In genomic region chr9:122912671-122912963, GRCh38 we compare ENCODE assay signal across 8 cellular contexts. TPM values are rescaled to one million over a fixed set of nuclear protein-coding genes. Genes with fewer than 3 reads are reported as not detected.
DNase-seq lines count a peak whose midpoint lies in the region; ATAC-seq and TF ChIP-seq lines count a peak whose summit lies in the region.

No MANE protein-coding gene starts in this region.

- H3K36me3 Mint-ChIP-seq in memory B cell = peaks cover 16% of the 10 kb centered on the region

- peaks cover 12% of the 10 kb centered on the region for H3K4me1 Mint-ChIP-seq in memory B cell

- intact Hi-C loops in left ventricle myocardium superior (cut with micrococcal nuclease) = no loop called here
- intact Hi-C loops in body of pancreas (cut with DNase I) = no loop called here
- intact Hi-C loops in upper lobe of right lung (cut with DNase I) = no loop called here

- H3K4me1 ChIP-seq in cardiac muscle cell (ENCODE audit: low read depth) = peaks cover 13% of the 10 kb centered on the region
- H3K4me1 ChIP-seq in body of pancreas = peaks cover 16% of the 10 kb centered on the region
- peaks cover 9% of the 10 kb centered on the region for H3K4me1 ChIP-seq in upper lobe of right lung

- H3K27ac ChIP-seq in cardiac muscle cell (peak overlapping the region; percentile 76), body of pancreas (peak overlapping the region in 3 of 4 donors; percentile 51 to 87 (median 79)), upper lobe of right lung (peak overlapping the region; percentile 84)

- no peak for TF ChIP-seq POLR2A in body of pancreas (IDR thresholded peaks at IDR 0.05)

- H3K27me3 Mint-ChIP-seq in memory B cell = no peaks in the 10 kb centered on the region

- WGBS in body of pancreas, 2 donors = 1 to 3% methylated on average over 9 of the region's 9 CpGs

- DNase-seq in cardiac muscle cell (ENCODE audit: low read depth in 1 of 2, low spot score in 1 of 2) (no peak), left ventricle myocardium superior (no peak), body of pancreas (no peak), memory B cell (ENCODE audit: low spot score in 2 of 2) (no peak), upper lobe of right lung (no peak), amniotic stem cell (lab: John Stamatoyannopoulos, UW) (no peak), HT-29 (ENCODE audit: low spot score) (no peak), GOT3 (lab: John Stamatoyannopoulos, UW) (no peak)

- TF ChIP-seq CTCF in cardiac muscle cell (IDR thresholded peaks at IDR 0.05; ENCODE audit: low read depth, low read length) (no peak), body of pancreas (IDR thresholded peaks at IDR 0.05) (no peak), upper lobe of right lung (IDR thresholded peaks at IDR 0.05) (no peak)

- peak overlapping the region; percentile 91 for H3K4me3 Mint-ChIP-seq in memory B cell

- H3K27ac Mint-ChIP-seq in memory B cell = peak overlapping the region; percentile 94

- ATAC-seq in left ventricle myocardium superior (no peak), body of pancreas (no peak), memory B cell (ENCODE audit: low read depth) (no peak), upper lobe of right lung (no peak)

- H3K9me3 ChIP-seq in cardiac muscle cell (ENCODE audit: low read depth) (no peaks in the 10 kb centered on the region), body of pancreas (no peaks in the 10 kb centered on the region), upper lobe of right lung (no peaks in the 10 kb centered on the region)

- H3K9me3 Mint-ChIP-seq in memory B cell = no peaks in the 10 kb centered on the region

- H3K27me3 ChIP-seq in cardiac muscle cell (no peaks in the 10 kb centered on the region), body of pancreas (no peaks in the 10 kb centered on the region), upper lobe of right lung (no peaks in the 10 kb centered on the region)

- H3K4me3 ChIP-seq in cardiac muscle cell = peak overlapping the region; percentile 54
- H3K4me3 ChIP-seq in body of pancreas = peak overlapping the region; percentile 54 to 74
- H3K4me3 ChIP-seq in upper lobe of right lung = peak overlapping the region; percentile 86

- H3K36me3 ChIP-seq in cardiac muscle cell (peaks cover 15% of the 10 kb centered on the region), body of pancreas (replicated peaks in 1 of 2; ENCODE audit: insufficient read depth in 1 of 2, low read depth in 2 of 2) (peaks cover 0 to 3% of the 10 kb centered on the region in 2 donors), upper lobe of right lung (peaks cover 40% of the 10 kb centered on the region)

RNA-seq across cellular contexts. Expression of gene ZBTB6, which starts 0.5 kb away (rescaled TPM):
- total RNA-seq in cardiac muscle cell (5.4 and 6.0 TPM in 2 replicates), left ventricle myocardium superior (5.8 TPM), body of pancreas (1 to 10 TPM; 3.3 to 5.7 TPM), upper lobe of right lung (8.0 TPM)
- polyA plus RNA-seq in cardiac muscle cell = 2.5 and 4.5 TPM in 2 replicates
- 3.3 and 3.4 TPM in 2 replicates for total RNA-seq in HT-29 (2014; rRNA removed; shearing (Covaris generic))

RNA-seq across cellular contexts. Expression of gene RC3H2, which starts 7.5 kb away (rescaled TPM):
- total RNA-seq in cardiac muscle cell (48.9 and 57.7 TPM in 2 replicates), left ventricle myocardium superior (35.9 TPM), body of pancreas (10 to 100 TPM; 19.2 to 24.7 TPM), upper lobe of right lung (44.3 TPM)
- 31.1 and 37.7 TPM in 2 replicates for polyA plus RNA-seq in cardiac muscle cell
- total RNA-seq in HT-29 (2014; rRNA removed; shearing (Covaris generic)) = 21.7 and 23.8 TPM in 2 replicates

RNA-seq across cellular contexts. Expression of gene ZBTB26, which starts 18.7 kb away (rescaled TPM):
- total RNA-seq in cardiac muscle cell (5.0 and 8.1 TPM in 2 replicates), left ventricle myocardium superior (5.4 TPM), body of pancreas (1 to 10 TPM; 2.0 to 4.7 TPM), upper lobe of right lung (8.2 TPM)
- 3.3 and 10.0 TPM in 2 replicates for polyA plus RNA-seq in cardiac muscle cell
- 2.6 and 2.8 TPM in 2 replicates for total RNA-seq in HT-29 (2014; rRNA removed; shearing (Covaris generic))

RNA-seq across cellular contexts. Expression of gene RABGAP1, which starts 28.2 kb away (rescaled TPM):
- total RNA-seq in cardiac muscle cell = 29.8 and 44.4 TPM in 2 replicates
- polyA plus RNA-seq in cardiac muscle cell = 37.4 and 39.4 TPM in 2 replicates
- total RNA-seq in left ventricle myocardium superior = 47.4 TPM
- 10 to 100 TPM; 31.1 to 33.6 TPM for total RNA-seq in body of pancreas
- 58.6 TPM for total RNA-seq in upper lobe of right lung
- 21.1 and 23.8 TPM in 2 replicates for total RNA-seq in HT-29 (2014; rRNA removed; shearing (Covaris generic))
